In the genomic region with DNA sequence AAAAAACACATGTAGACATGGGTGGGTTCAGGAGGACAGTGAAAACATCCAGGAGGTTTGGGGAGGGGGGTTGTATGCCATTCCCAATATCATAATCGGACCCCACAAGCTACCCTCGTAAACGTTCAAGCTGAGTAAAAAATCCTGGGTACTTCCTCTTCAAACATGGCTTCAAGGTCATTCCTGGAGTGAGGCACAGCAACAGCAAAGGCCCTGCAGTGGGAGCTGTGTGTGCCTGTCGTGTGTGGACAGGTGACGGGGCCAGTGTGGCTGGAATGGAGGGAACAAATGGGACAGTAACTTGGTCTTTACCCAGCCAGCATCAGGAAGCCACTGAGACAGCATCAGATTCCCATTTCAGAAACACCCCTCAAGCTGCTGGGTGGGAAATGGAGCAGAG, we compare ENCODE assay signal across 21 cellular contexts.
"Had no signal": no experiment of that assay in that cellular context is flagged by ENCODE, and none has a peak within 500 bp of the region (broad histone marks: within the 10 kb centered on the region; RNA-seq: fewer than 3 reads in every experiment).

No MANE protein-coding gene starts in this region.

- H3K36me3 ChIP-seq: MG63, SJSA1 had no signal

- H3K9me3 ChIP-seq: MG63, SJSA1 had no signal

- DNase-seq: IMR-90, Karpas-422, KG1, NCI-H1417 treated with DMSO at 0.1 percent for 48 hours, NCI-H146, NCI-H1694 treated with DMSO at 0.1 percent for 48 hours, NCI-H1930, NCI-H2081, NCI-H2107, NCI-H2227 treated with DMSO at 0.1 percent for 48 hours, NCI-H524, NCI-H526 treated with DMSO at 0.1 percent for 48 hours, NCI-H774, Right ventricle myocardium superior, RPMI8226, SIG-M5 had no signal

- H3K4me3 ChIP-seq: MG63, SJSA1, SK-N-MC had no signal

- H3K27ac ChIP-seq: HL-60, SJSA1, SK-N-MC had no signal

- H3K4me1 ChIP-seq: SJSA1 had no signal

- FAIRE-seq: RCC 7860 had no signal
